ENCODE assay signal across 21 cellular contexts in genomic region chr20:44050925-44051660, GRCh38.
DNase-seq lines count a peak whose midpoint lies in the region; ATAC-seq and TF ChIP-seq lines count a peak whose summit lies in the region.
"Had no signal": no experiment of that assay in that cellular context is flagged by ENCODE, and none has a peak within 500 bp of the region (broad histone marks: within the 10 kb centered on the region; RNA-seq: fewer than 3 reads in every experiment).

No MANE protein-coding gene starts in this region.

- peak overlapping the region; percentile 30 for H3K9ac ChIP-seq in neuronal stem cell (ENCODE audit: low read depth, low read length, poor library complexity)

- H3K4me2 ChIP-seq in neuronal stem cell (ENCODE audit: insufficient read depth, low read length, poor library complexity, severe bottlenecking) = no peak overlapping the region

- ATAC-seq in left cardiac atrium (no peak), upper lobe of right lung (peak; percentile 13), HG02642 (IDR thresholded peaks at IDR 0.05; ENCODE audit: poor library complexity, unreplicated experiment) (no peak)

- no peaks in the 10 kb centered on the region for H3K79me1 ChIP-seq in neuronal stem cell (ENCODE audit: low read depth, low read length)

- H3K27me3 ChIP-seq in left ventricle myocardium inferior (ENCODE audit: low read depth) (no peaks in the 10 kb centered on the region), esophagus muscularis mucosa (no peaks in the 10 kb centered on the region), neuronal stem cell (ENCODE audit: control insufficient read depth in 3 of 3, insufficient read depth in 3 of 3, low read depth in 1 of 3, low read length in 3 of 3) (no peaks in the 10 kb centered on the region), upper lobe of right lung (no peaks in the 10 kb centered on the region)

- peaks cover 14 to 21% (median 19%) of the 10 kb centered on the region in 3 donors for H3K27me3 Mint-ChIP-seq in CD14-positive monocyte (ENCODE audit: low read depth in 3 of 3)
- H3K27me3 Mint-ChIP-seq: CD4-positive, CD25-positive, alpha-beta regulatory T cell had no signal

- peak overlapping the region; percentile 53 for H2BK5ac ChIP-seq in neuronal stem cell (ENCODE audit: low read length)

- H2BK120ac ChIP-seq in neuronal stem cell (ENCODE audit: low read depth, low read length) = no peak overlapping the region

- H3K9me3 Mint-ChIP-seq in CD14-positive monocyte = no peaks in the 10 kb centered on the region

- DNase-seq in left cardiac atrium (peak; percentile 3), left ventricle myocardium inferior (no peak), esophagus muscularis mucosa (ENCODE audit: extremely low spot score) (peak; percentile 77), neuronal stem cell (ENCODE audit: low spot score) (no peak), upper lobe of right lung (peak; percentile 54), foreskin melanocyte (no peak), CD14-positive monocyte (ENCODE audit: low spot score) (no peak)
- DNase-seq: ACHN; AML-193; CD4-positive, CD25-positive, alpha-beta regulatory T cell; DMS153; EL; NCI-H1417; NCI-H187 treated with DMSO at 0.1 percent for 48 hours; NCI-H2171; NCI-H446; NCI-H69; SHP77 treated with DMSO at 0.1 percent for 48 hours had no signal

- H3K4ac ChIP-seq in neuronal stem cell (ENCODE audit: low read length) = no peak overlapping the region

- no peak overlapping the region for H3K27ac Mint-ChIP-seq in CD14-positive monocyte
- H3K27ac Mint-ChIP-seq: CD4-positive, CD25-positive, alpha-beta regulatory T cell had no signal

- H3K36me3 ChIP-seq in left ventricle myocardium inferior = no peaks in the 10 kb centered on the region
- peaks cover 0 to 39% (median 15%) of the 10 kb centered on the region in 4 donors for H3K36me3 ChIP-seq in esophagus muscularis mucosa
- no peaks in the 10 kb centered on the region for H3K36me3 ChIP-seq in neuronal stem cell (replicated peaks in 1 of 2; ENCODE audit: control insufficient read depth in 2 of 2, insufficient read depth in 2 of 2, low read length in 2 of 2)
- H3K36me3 ChIP-seq in upper lobe of right lung = no peaks in the 10 kb centered on the region

- 84% methylated on average over 10 of the region's 25 CpGs for WGBS in esophagus muscularis mucosa
- no CpG with 5 or more reads among the region's 25 CpGs for WGBS in neuronal stem cell (ENCODE audit: extremely low coverage in 2 of 2, insufficient read length in 2 of 2, insufficient replicate concordance in 1 of 2), 2 donors

- no peak overlapping the region for H3K27ac ChIP-seq in left ventricle myocardium inferior (replicated peaks)
- H3K27ac ChIP-seq in esophagus muscularis mucosa (replicated peaks in 1 of 4) = no peak overlapping the region
- H3K27ac ChIP-seq in neuronal stem cell (replicated peaks; ENCODE audit: low read length) = no peak overlapping the region
- no peak overlapping the region for H3K27ac ChIP-seq in upper lobe of right lung
- H3K27ac ChIP-seq: HL-60 had no signal

- H3K4me3 ChIP-seq in left ventricle myocardium inferior (no peak overlapping the region), esophagus muscularis mucosa (no peak overlapping the region), neuronal stem cell (ENCODE audit: low read length in 2 of 2) (no peak overlapping the region), upper lobe of right lung (no peak overlapping the region)

- TF ChIP-seq EP300 in esophagus muscularis mucosa (IDR thresholded peaks at IDR 0.05) = no peak

- H3K9me3 ChIP-seq in left ventricle myocardium inferior (replicated peaks) = no peaks in the 10 kb centered on the region
- no peaks in the 10 kb centered on the region for H3K9me3 ChIP-seq in esophagus muscularis mucosa
- H3K9me3 ChIP-seq in neuronal stem cell (replicated peaks in 1 of 2; ENCODE audit: control insufficient read depth in 2 of 2, insufficient read depth in 1 of 2, low read depth in 1 of 2, low read length in 2 of 2) = no peaks in the 10 kb centered on the region
- H3K9me3 ChIP-seq in upper lobe of right lung = no peaks in the 10 kb centered on the region
- H3K9me3 ChIP-seq: Caco-2 had no signal

- no peak overlapping the region for H3K14ac ChIP-seq in neuronal stem cell (ENCODE audit: low read length)

- H4K8ac ChIP-seq in neuronal stem cell (ENCODE audit: low read depth, low read length) = no peak overlapping the region

- H2BK15ac ChIP-seq in neuronal stem cell (ENCODE audit: low read length) = no peak overlapping the region

- no peak overlapping the region for H2BK12ac ChIP-seq in neuronal stem cell (ENCODE audit: low read length)

- intact Hi-C loops in left cardiac atrium (cut with DNase I) = no loop called here
- intact Hi-C loops in left ventricle myocardium inferior (cut with micrococcal nuclease) = no loop called here
- intact Hi-C loops in esophagus muscularis mucosa (cut with DNase I) = no loop called here
- intact Hi-C loops in upper lobe of right lung (cut with DNase I) = no loop called here
- intact Hi-C loops in CD14-positive monocyte (cut with micrococcal nuclease) = loop anchor here in 1 of 2 donors (10.0 kb wide), 1 partner anchor 56 kb away; no protein-coding TSS in a partner anchor

- H3K4me3 Mint-ChIP-seq in CD14-positive monocyte = no peak overlapping the region
- H3K4me3 Mint-ChIP-seq: CD4-positive, CD25-positive, alpha-beta regulatory T cell had no signal

- H3K4me1 ChIP-seq in left ventricle myocardium inferior (no peaks in the 10 kb centered on the region), esophagus muscularis mucosa (no peaks in the 10 kb centered on the region), neuronal stem cell (ENCODE audit: control insufficient read depth in 2 of 2, insufficient read depth in 1 of 2, low read depth in 1 of 2, low read length in 2 of 2) (no peaks in the 10 kb centered on the region), upper lobe of right lung (no peaks in the 10 kb centered on the region)
- H3K4me1 ChIP-seq: Caco-2 had no signal

- TF ChIP-seq CTCF in left ventricle myocardium inferior (IDR thresholded peaks at IDR 0.05; ENCODE audit: borderline replicate concordance) (no peak), esophagus muscularis mucosa (IDR thresholded peaks at IDR 0.05) (no peak), upper lobe of right lung (IDR thresholded peaks at IDR 0.05) (no peak), CD14-positive monocyte (IDR thresholded peaks at IDR 0.05) (no peak)

- no peak overlapping the region for H3K23ac ChIP-seq in neuronal stem cell (ENCODE audit: low read depth, low read length, poor library complexity)

- no peak overlapping the region for H4K91ac ChIP-seq in neuronal stem cell (ENCODE audit: low read depth, low read length, poor library complexity)

- peak overlapping the region; percentile 44 for H3K18ac ChIP-seq in neuronal stem cell (ENCODE audit: low read length)

- no peaks in the 10 kb centered on the region for H3K36me3 Mint-ChIP-seq in CD14-positive monocyte
- H3K36me3 Mint-ChIP-seq: CD4-positive, CD25-positive, alpha-beta regulatory T cell had no signal

- TF ChIP-seq POLR2A in esophagus muscularis mucosa (IDR thresholded peaks at IDR 0.05; ENCODE audit: low read depth) = no peak

- no peak overlapping the region for H2AFZ ChIP-seq in neuronal stem cell (ENCODE audit: low read length)

- H2AK5ac ChIP-seq in neuronal stem cell (ENCODE audit: low read depth, low read length) = no peak overlapping the region

- no peaks in the 10 kb centered on the region for H3K4me1 Mint-ChIP-seq in CD14-positive monocyte

Comparison
In these comparisons a context has a peak if more than half of its experiments do, and no peak if none do; other contexts are left out.
1. DNase-seq: peak in left cardiac atrium (single experiment), esophagus muscularis mucosa (single experiment) and upper lobe of right lung (single experiment); none in left ventricle myocardium inferior (single experiment), neuronal stem cell (single experiment), foreskin melanocyte (single experiment) and CD14-positive monocyte (single experiment).